ENCODE assay signal across 11 cellular contexts in the genomic region with DNA sequence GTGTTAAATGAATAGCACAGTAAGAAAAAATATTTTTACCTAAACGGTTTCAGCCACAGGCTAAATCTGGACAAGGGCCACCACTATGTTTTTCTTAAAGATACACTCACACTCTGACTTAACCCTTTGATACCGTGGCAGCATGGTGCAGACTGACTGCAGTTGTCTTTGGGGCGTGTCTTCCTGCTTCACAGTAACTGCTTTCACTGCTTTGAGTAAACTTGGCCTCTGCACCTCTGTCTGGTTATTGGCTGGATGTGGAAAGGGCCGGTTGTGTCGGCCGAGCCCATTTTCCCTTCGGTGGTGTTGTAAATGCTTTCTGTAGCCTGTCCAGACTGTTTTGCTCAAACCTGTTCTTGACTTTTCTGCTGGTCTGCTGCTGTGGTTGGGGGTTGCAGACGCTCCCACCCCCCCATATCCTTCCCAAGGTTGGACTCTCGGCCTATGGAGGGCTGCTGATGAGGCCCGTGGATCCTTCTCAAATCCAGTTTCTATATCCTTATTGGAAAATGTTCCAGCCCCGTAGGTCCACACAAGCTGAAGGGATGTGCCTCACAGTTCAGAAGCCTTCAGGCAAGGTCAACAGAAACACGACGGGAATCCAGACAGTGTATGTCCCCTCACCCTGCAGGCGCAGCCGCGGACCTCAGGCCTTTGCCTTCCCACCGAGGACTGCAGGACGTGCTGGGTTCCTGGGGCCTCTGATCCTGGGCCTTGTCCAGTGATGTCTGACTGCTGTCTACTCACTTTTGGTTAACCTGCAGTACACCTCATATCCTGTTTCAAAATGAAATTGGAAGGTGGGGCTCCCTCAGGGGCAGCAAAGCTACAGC.
DNase-seq lines count a peak whose midpoint lies in the region; ATAC-seq, FAIRE-seq and TF ChIP-seq lines count a peak whose summit lies in the region.
"Had no signal": no experiment of that assay in that cellular context is flagged by ENCODE, and none has a peak within 500 bp of the region (broad histone marks: within the 10 kb centered on the region; RNA-seq: fewer than 3 reads in every experiment).

No MANE protein-coding gene starts in this region.

- H3K9me3 ChIP-seq in lower lobe of right lung (no peaks in the 10 kb centered on the region), psoas muscle (no peaks in the 10 kb centered on the region)

- FAIRE-seq in frontal cortex (lab: Jason Lieb, UNC), result no peak

- H3K4me1 ChIP-seq in lower lobe of right lung, result peaks cover 18% of the 10 kb centered on the region
- no peaks in the 10 kb centered on the region for H3K4me1 ChIP-seq in psoas muscle

- 68 to 77% (median 73%) methylated on average over 18 of the region's 18 CpGs for WGBS in psoas muscle, 3 donors

- no peaks in the 10 kb centered on the region for H3K27me3 ChIP-seq in brain microvascular endothelial cell (replicated peaks)
- H3K27me3 ChIP-seq in lower lobe of right lung (ENCODE audit: low read depth), result no peaks in the 10 kb centered on the region
- no peaks in the 10 kb centered on the region for H3K27me3 ChIP-seq in psoas muscle (ENCODE audit: insufficient read depth in 3 of 3, low read length in 2 of 3)

- ATAC-seq in HG02678 (IDR thresholded peaks at IDR 0.05; ENCODE audit: unreplicated experiment), result peak; percentile 67
- ATAC-seq in lower lobe of right lung, result peak; percentile 48 to 66
- ATAC-seq in psoas muscle, result no peak
- no peak for ATAC-seq in stimulated activated naive CD8-positive, alpha-beta T cell treated with anti-CD3 and anti-CD28 coated beads, Interleukin-15, Interleukin-2, amounts not matched to agents 100 U/mL and 50 U/mL, for 24 hours

- in situ Hi-C loops in brain microvascular endothelial cell (cut with HindIII; ENCODE audit: low pct_ligation_motif_present, low sequenced_read_pairs), result no loop called here

- H3K36me3 ChIP-seq in brain microvascular endothelial cell (replicated peaks), result no peaks in the 10 kb centered on the region
- H3K36me3 ChIP-seq in lower lobe of right lung, result no peaks in the 10 kb centered on the region
- H3K36me3 ChIP-seq in psoas muscle (ENCODE audit: insufficient read depth in 1 of 2, low read depth in 1 of 2), result no peaks in the 10 kb centered on the region

- H3K27ac ChIP-seq in brain microvascular endothelial cell, result peak overlapping the region; percentile 6
- peak overlapping the region; percentile 18 for H3K27ac ChIP-seq in lower lobe of right lung
- H3K27ac ChIP-seq in psoas muscle, result no peak overlapping the region
- H3K27ac ChIP-seq: C4-2B had no signal

- DNase-seq in GM12865 (ENCODE audit: low read depth) (peak; percentile 84), brain microvascular endothelial cell (peak; percentile 69), lower lobe of right lung (no peak), D341Med (ENCODE audit: low spot score) (no peak), psoas muscle (no peak), frontal cortex (ENCODE audit: low spot score in 2 of 2) (no peak)
- no peak for DNase-seq in stimulated activated naive CD8-positive, alpha-beta T cell treated with anti-CD3 and anti-CD28 coated beads, Interleukin-15, Interleukin-2, amounts not matched to agents 100 U/mL and 50 U/mL, for 24 hours
- DNase-seq: amniotic stem cell, NCI-H1105 had no signal

- TF ChIP-seq CTCF in GM12865 (IDR thresholded peaks at IDR 0.05; ENCODE audit: insufficient read depth, low read depth, low read length, missing control alignments) (no peak), brain microvascular endothelial cell (IDR thresholded peaks at IDR 0.05; ENCODE audit: low read depth, low read length, missing control alignments) (no peak), lower lobe of right lung (IDR thresholded peaks at IDR 0.05) (no peak), psoas muscle (IDR thresholded peaks at IDR 0.05) (no peak)

- intact Hi-C loops in lower lobe of right lung (cut with DNase I) (no loop called here), psoas muscle (cut with DNase I) (no loop called here)

- H3K4me3 ChIP-seq in GM12865 (ENCODE audit: low read depth, low read length) (no peak overlapping the region), brain microvascular endothelial cell (ENCODE audit: low read depth, low read length) (no peak overlapping the region), lower lobe of right lung (no peak overlapping the region), psoas muscle (no peak overlapping the region)

Comparison
In these comparisons a context has a peak if more than half of its experiments do, and no peak if none do; other contexts are left out.
1. DNase-seq: peak in GM12865 (single experiment) and brain microvascular endothelial cell (single experiment); none in lower lobe of right lung (single experiment), D341Med (single experiment), psoas muscle (0 of 2), frontal cortex (0 of 2) and stimulated activated naive CD8-positive, alpha-beta T cell treated with anti-CD3 and anti-CD28 coated beads, Interleukin-15, Interleukin-2, amounts not matched to agents 100 U/mL and 50 U/mL, for 24 hours (single experiment).
2. ATAC-seq: peak in HG02678 (single experiment) and lower lobe of right lung (2 of 2); none in psoas muscle (0 of 4) and stimulated activated naive CD8-positive, alpha-beta T cell treated with anti-CD3 and anti-CD28 coated beads, Interleukin-15, Interleukin-2, amounts not matched to agents 100 U/mL and 50 U/mL, for 24 hours (single experiment).